In the genomic region with DNA sequence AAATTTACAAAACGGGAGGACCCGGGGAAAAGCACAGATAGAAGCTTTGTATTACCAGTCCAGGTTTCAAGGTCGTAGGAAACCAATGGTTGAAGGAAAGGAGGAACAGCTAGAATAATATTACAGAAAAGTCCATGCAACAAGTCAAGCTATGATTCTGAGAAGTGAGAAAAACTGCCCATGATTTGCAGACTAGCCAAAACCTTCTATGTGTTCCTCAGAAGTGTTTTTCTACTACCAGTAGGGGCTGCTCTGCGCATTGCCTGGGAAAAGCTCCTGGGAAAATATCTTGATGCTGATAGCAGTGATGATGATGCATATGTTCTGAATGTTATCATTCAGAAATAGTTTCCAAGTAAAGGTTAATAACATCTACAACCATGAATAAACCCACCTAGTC, we compare ENCODE assay signal across 8 cellular contexts. TPM values are rescaled to one million over a fixed set of nuclear protein-coding genes. Genes with fewer than 3 reads are reported as not detected.
A peak's percentile ranks its signal among the peaks of the same experiment; 100 is the strongest.
DNase-seq lines count a peak whose midpoint lies in the region; ATAC-seq and TF ChIP-seq lines count a peak whose summit lies in the region.

No MANE protein-coding gene starts in this region.

- TF ChIP-seq CTCF in Panc1 (IDR thresholded peaks at IDR 0.05), result peak; percentile 61
- peak; percentile 66 for TF ChIP-seq CTCF in thoracic aorta (IDR thresholded peaks at IDR 0.05)

- H3K9me3 ChIP-seq in Panc1 (ENCODE audit: control insufficient read depth, insufficient read depth, low read depth, low read length), result no peaks in the 10 kb centered on the region
- H3K9me3 ChIP-seq in thoracic aorta, result no peaks in the 10 kb centered on the region

- DNase-seq in NCI-H1092 treated with DMSO at 0.1 percent for 48 hours (lab: John Stamatoyannopoulos, UW) (peak; percentile 3), NCI-H1092 (lab: John Stamatoyannopoulos, UW) (no peak), Panc1 (ENCODE audit: low read depth, low spot score) (no peak), glomerular visceral epithelial cell (ENCODE audit: extremely low spot score) (peak; percentile 35), thoracic aorta (ENCODE audit: low spot score) (no peak)

- POLR2A ChIA-PET in Panc1 (lab: Charles Lee), result interaction anchor here (0.6 kb wide), 1 partner anchor 1773 kb away, joined by 3 read pairs; no protein-coding TSS in a partner anchor

- in situ Hi-C loops in Panc1 (cut with HindIII; ENCODE audit: low pct_unique_long_range_greater_than_20kb, low sequenced_read_pairs), result no loop called here

- ATAC-seq in Panc1, result peak; percentile 77; the same call in 1 of the 2 replicates
- ATAC-seq in thoracic aorta (ENCODE audit: insufficient number of reproducible peaks, low FRiP score, low read depth), result no peak
- no peak for ATAC-seq in HG02763 (IDR thresholded peaks at IDR 0.05; ENCODE audit: unreplicated experiment)
- no peak for ATAC-seq in GM19324 (IDR thresholded peaks at IDR 0.05; ENCODE audit: low FRiP score, unreplicated experiment)
- no peak for ATAC-seq in GM18867 (IDR thresholded peaks at IDR 0.05; ENCODE audit: unreplicated experiment)

- intact Hi-C loops in Panc1 (cut with micrococcal nuclease; ENCODE audit: unreplicated experiment), result no loop called here

- CTCF ChIA-PET in Panc1 (lab: Charles Lee), result interaction anchor here (0.9 to 1.1 kb wide), 2 partner anchors 17 to 914 kb away, joined by 4 read pairs; no protein-coding TSS in a partner anchor

- H3K27ac ChIP-seq in Panc1 (ENCODE audit: low read length), result no peak overlapping the region
- H3K27ac ChIP-seq in thoracic aorta, result peak overlapping the region; percentile 75 to 91

- H3K4me1 ChIP-seq in Panc1 (ENCODE audit: control insufficient read depth, insufficient read depth, low read length) (no peaks in the 10 kb centered on the region), thoracic aorta (ENCODE audit: control insufficient read depth in 1 of 2, low read depth in 2 of 2) (peaks cover 2 to 14% of the 10 kb centered on the region in 2 donors)

- H3K36me3 ChIP-seq in Panc1 (ENCODE audit: control insufficient read depth, insufficient read depth, low read length), result no peaks in the 10 kb centered on the region
- H3K36me3 ChIP-seq in thoracic aorta, result no peaks in the 10 kb centered on the region

- no peak overlapping the region for H3K4me3 ChIP-seq in Panc1 (ENCODE audit: low read depth in 2 of 2, low read length in 2 of 2)
- H3K4me3 ChIP-seq in thoracic aorta, result peak overlapping the region; percentile 82

- BruUV-seq in Panc1 (replicated peaks; lab: Mats Ljungman, UMichigan), result no TSS peak

- H3K27me3 ChIP-seq in Panc1 (ENCODE audit: control insufficient read depth, insufficient read depth, low read length) (peaks cover 12% of the 10 kb centered on the region), thoracic aorta (replicated peaks; ENCODE audit: insufficient read depth) (no peaks in the 10 kb centered on the region)

RNA-seq across cellular contexts. Expression of a gene that starts 2.2 kb away (rescaled TPM):
- total RNA-seq in Panc1 (2021; ENCODE audit: unreplicated experiment) (not detected), thoracic aorta (10 to 100 TPM in 1 of 2 donors, 1 to 10 TPM in 1; 6.1 to 12.5 TPM)
- polyA plus RNA-seq in Panc1 (2012; ENCODE audit: insufficient read length), result not detected

Comparison
In these comparisons a context has a peak if more than half of its experiments do, and no peak if none do; other contexts are left out.
1. DNase-seq: peak in NCI-H1092 treated with DMSO at 0.1 percent for 48 hours (single experiment) and glomerular visceral epithelial cell (single experiment); none in NCI-H1092 (single experiment), Panc1 (single experiment) and thoracic aorta (single experiment).